36 cellular contexts compared by ENCODE assay signal in the genomic region with DNA sequence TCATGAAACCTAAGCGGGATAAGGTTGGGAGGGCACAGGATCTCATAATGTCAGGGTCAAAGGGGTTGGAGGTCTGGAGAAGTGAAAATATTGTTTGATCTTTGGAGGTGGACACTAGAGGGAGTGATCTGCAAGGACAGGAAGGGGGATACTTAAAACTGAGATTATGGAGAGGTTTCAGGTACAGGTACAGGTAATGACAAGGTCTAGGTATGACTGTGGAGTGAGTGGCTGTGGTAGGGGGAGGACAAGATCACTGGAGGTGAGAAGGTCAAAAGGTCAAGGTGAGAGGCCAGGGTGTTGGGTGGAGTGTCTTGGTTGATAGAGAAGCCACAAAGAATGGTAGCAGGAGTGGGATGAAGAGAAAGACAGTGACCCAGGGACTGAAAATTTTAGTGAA. TPM values are rescaled to one million over a fixed set of nuclear protein-coding genes. Genes with fewer than 3 reads are reported as not detected.
DNase-seq lines count a peak whose midpoint lies in the region; ATAC-seq and TF ChIP-seq lines count a peak whose summit lies in the region.
"Had no signal": no experiment of that assay in that cellular context is flagged by ENCODE, and none has a peak within 500 bp of the region (broad histone marks: within the 10 kb centered on the region; RNA-seq: fewer than 3 reads in every experiment).

No MANE protein-coding gene starts in this region.

- H3K4me3 ChIP-seq in HEK293 (ENCODE audit: low read depth, low read length) (no peak overlapping the region), foreskin fibroblast (ENCODE audit: low read depth in 1 of 2, low read length in 2 of 2) (no peak overlapping the region)
- H3K4me3 ChIP-seq: Peyer's patch, prostate gland had no signal

- no peak overlapping the region for H3K4me3 Mint-ChIP-seq in activated CD8-positive, alpha-beta T cell treated with anti-CD3 and anti-CD28 coated beads, Interleukin-2, amount 10 ng/mL, durations not matched to agents 7 days and 5 days
- H3K4me3 Mint-ChIP-seq in activated CD8-positive, alpha-beta T cell treated with anti-CD3 and anti-CD28 coated beads for 36 hours, result no peak overlapping the region
- H3K4me3 Mint-ChIP-seq in activated T-helper 1 cell treated with anti-CD3 and anti-CD28 coated beads, Interleukin-12 subunit alpha, Interleukin-12 subunit beta, Interleukin-2, Interleukin-4 antibody, amounts not matched to agents 30 ng/mL and 10 ng/mL and 1 ng/mL, durations not matched to agents 14 hours and 24 hours and 36 hours, result no peak overlapping the region
- H3K4me3 Mint-ChIP-seq in CD4-positive, alpha-beta T cell, result no peak overlapping the region
- H3K4me3 Mint-ChIP-seq: brain; natural killer cell treated with Interleukin-12 subunit alpha and Interleukin-12 subunit beta and Interleukin-15 and Interleukin-18, amount 100 ng/mL, for 72 hours had no signal

- no peaks in the 10 kb centered on the region for H3K36me3 Mint-ChIP-seq in activated CD8-positive, alpha-beta T cell treated with anti-CD3 and anti-CD28 coated beads, Interleukin-2, amount 10 ng/mL, durations not matched to agents 7 days and 5 days (ENCODE audit: low read depth)
- H3K36me3 Mint-ChIP-seq in activated CD8-positive, alpha-beta T cell treated with anti-CD3 and anti-CD28 coated beads for 36 hours (ENCODE audit: low read depth), result no peaks in the 10 kb centered on the region
- no peaks in the 10 kb centered on the region for H3K36me3 Mint-ChIP-seq in activated T-helper 1 cell treated with anti-CD3 and anti-CD28 coated beads, Interleukin-12 subunit alpha, Interleukin-12 subunit beta, Interleukin-2, Interleukin-4 antibody, amounts not matched to agents 30 ng/mL and 10 ng/mL and 1 ng/mL, durations not matched to agents 14 hours and 24 hours and 36 hours (ENCODE audit: low read depth)
- no peaks in the 10 kb centered on the region for H3K36me3 Mint-ChIP-seq in CD4-positive, alpha-beta T cell (ENCODE audit: low read depth)
- H3K36me3 Mint-ChIP-seq: brain; natural killer cell treated with Interleukin-12 subunit alpha and Interleukin-12 subunit beta and Interleukin-15 and Interleukin-18, amount 100 ng/mL, for 72 hours had no signal

- CTCF ChIA-PET in activated CD8-positive, alpha-beta T cell treated with anti-CD3 and anti-CD28 coated beads, Interleukin-2, amount 10 ng/mL, durations not matched to agents 7 days and 5 days (lab: Charles Lee), result no interaction called here
- CTCF ChIA-PET in activated CD8-positive, alpha-beta T cell treated with anti-CD3 and anti-CD28 coated beads for 36 hours (lab: Charles Lee), result no interaction called here
- CTCF ChIA-PET in HEK293 (lab: Yijun Ruan, JAX), result interaction anchor here (0.7 to 1.1 kb wide), 4 partner anchors 9 to 45 kb away, joined by 3 to 5 read pairs (median 4); no protein-coding TSS in a partner anchor
- CTCF ChIA-PET in CD4-positive, alpha-beta T cell (lab: Charles Lee), result no interaction called here

- H3K4me1 Mint-ChIP-seq in activated CD8-positive, alpha-beta T cell treated with anti-CD3 and anti-CD28 coated beads, Interleukin-2, amount 10 ng/mL, durations not matched to agents 7 days and 5 days (ENCODE audit: low read depth), result peaks cover 25% of the 10 kb centered on the region
- H3K4me1 Mint-ChIP-seq in activated CD8-positive, alpha-beta T cell treated with anti-CD3 and anti-CD28 coated beads for 36 hours (ENCODE audit: low read depth), result peaks cover 26% of the 10 kb centered on the region
- peaks cover 27% of the 10 kb centered on the region for H3K4me1 Mint-ChIP-seq in activated T-helper 1 cell treated with anti-CD3 and anti-CD28 coated beads, Interleukin-12 subunit alpha, Interleukin-12 subunit beta, Interleukin-2, Interleukin-4 antibody, amounts not matched to agents 30 ng/mL and 10 ng/mL and 1 ng/mL, durations not matched to agents 14 hours and 24 hours and 36 hours (ENCODE audit: low read depth)
- H3K4me1 Mint-ChIP-seq in CD4-positive, alpha-beta T cell (ENCODE audit: low read depth), result peaks cover 6% of the 10 kb centered on the region

- POLR2A ChIA-PET in activated CD8-positive, alpha-beta T cell treated with anti-CD3 and anti-CD28 coated beads, Interleukin-2, amount 10 ng/mL, durations not matched to agents 7 days and 5 days (lab: Charles Lee), result no interaction called here
- POLR2A ChIA-PET in activated CD8-positive, alpha-beta T cell treated with anti-CD3 and anti-CD28 coated beads for 36 hours (lab: Charles Lee), result no interaction called here
- POLR2A ChIA-PET in HEK293 (lab: Yijun Ruan, JAX), result no interaction called here
- POLR2A ChIA-PET in CD4-positive, alpha-beta T cell (lab: Charles Lee), result no interaction called here

- H3K27ac ChIP-seq in HEK293 (ENCODE audit: extremely low read depth, low read depth, low read length), result no peak overlapping the region
- no peak overlapping the region for H3K27ac ChIP-seq in CD4-positive, alpha-beta T cell (ENCODE audit: low read depth, low read length)
- H3K27ac ChIP-seq: HL-60, Peyer's patch, prostate gland, WERI-Rb-1 had no signal

- no peak for DNase-seq in activated CD8-positive, alpha-beta T cell treated with anti-CD3 and anti-CD28 coated beads, Interleukin-2, amount 10 ng/mL, durations not matched to agents 7 days and 5 days
- DNase-seq in activated CD8-positive, alpha-beta T cell treated with anti-CD3 and anti-CD28 coated beads for 36 hours, result no peak
- DNase-seq in activated T-helper 1 cell treated with anti-CD3 and anti-CD28 coated beads, Interleukin-12 subunit alpha, Interleukin-12 subunit beta, Interleukin-2, Interleukin-4 antibody, amounts not matched to agents 30 ng/mL and 10 ng/mL and 1 ng/mL, durations not matched to agents 14 hours and 24 hours and 36 hours (ENCODE audit: low spot score), result no peak
- no peak for DNase-seq in foreskin fibroblast
- no peak for DNase-seq in CD4-positive, alpha-beta T cell
- no peak for DNase-seq in HK-2 (ENCODE audit: unreplicated experiment)
- DNase-seq: 8988T; activated CD4-positive, alpha-beta T cell treated with anti-CD3 and anti-CD28 coated beads for 4 hours; activated CD8-positive, alpha-beta memory T cell treated with anti-CD3 and anti-CD28 coated beads for 24 hours; activated gamma-delta T cell treated with Interleukin-2 at 50 U/mL for 16 hours; activated T-cell treated with anti-CD3 and anti-CD28 coated beads, Interleukin-2, amount 50 U/mL, for 1 hour; C1 segment of cervical spinal cord; Caco-2; cerebellar nuclear complex; glutamatergic neuron; GOT3; NCI-H1417; NCI-H2029 treated with DMSO at 0.1 percent for 48 hours; NCI-H2227 treated with DMSO at 0.1 percent for 48 hours; NCI-H69; occipital lobe; Peyer's patch; SIG-M5; stimulated activated CD4-positive, alpha-beta T cell treated with anti-CD3 and anti-CD28 coated beads, Interleukin-2, amount 100 ng/mL, for 48 hours; SW 1271; T1000; trophoblast cell; WERI-Rb-1 had no signal

- H3K9me3 ChIP-seq in HEK293 (ENCODE audit: control insufficient read depth, insufficient read depth, low read depth, low read length), result no peaks in the 10 kb centered on the region
- no peaks in the 10 kb centered on the region for H3K9me3 ChIP-seq in CD4-positive, alpha-beta T cell (ENCODE audit: control insufficient read depth, low read length)
- H3K9me3 ChIP-seq: Caco-2, Peyer's patch, prostate gland had no signal

- no peaks in the 10 kb centered on the region for H3K27me3 Mint-ChIP-seq in activated CD8-positive, alpha-beta T cell treated with anti-CD3 and anti-CD28 coated beads, Interleukin-2, amount 10 ng/mL, durations not matched to agents 7 days and 5 days (ENCODE audit: low read depth)
- no peaks in the 10 kb centered on the region for H3K27me3 Mint-ChIP-seq in activated CD8-positive, alpha-beta T cell treated with anti-CD3 and anti-CD28 coated beads for 36 hours
- H3K27me3 Mint-ChIP-seq in activated T-helper 1 cell treated with anti-CD3 and anti-CD28 coated beads, Interleukin-12 subunit alpha, Interleukin-12 subunit beta, Interleukin-2, Interleukin-4 antibody, amounts not matched to agents 30 ng/mL and 10 ng/mL and 1 ng/mL, durations not matched to agents 14 hours and 24 hours and 36 hours (ENCODE audit: insufficient read depth), result peaks cover 15% of the 10 kb centered on the region
- no peaks in the 10 kb centered on the region for H3K27me3 Mint-ChIP-seq in CD4-positive, alpha-beta T cell

- no peak for TF ChIP-seq CTCF in activated CD8-positive, alpha-beta T cell treated with anti-CD3 and anti-CD28 coated beads for 36 hours (IDR thresholded peaks at IDR 0.05)
- TF ChIP-seq CTCF in HEK293 (tag by site-specific recombination; IDR thresholded peaks at IDR 0.05), result 0 out of 2 replicates have a peak, but pooled peaks have one; percentile 12
- TF ChIP-seq CTCF in foreskin fibroblast (IDR thresholded peaks at IDR 0.05; ENCODE audit: low read depth, low read length), result peak; percentile 5
- TF ChIP-seq CTCF in CD4-positive, alpha-beta T cell (IDR thresholded peaks at IDR 0.05), result no peak

- no peaks in the 10 kb centered on the region for H3K9me3 Mint-ChIP-seq in activated CD8-positive, alpha-beta T cell treated with anti-CD3 and anti-CD28 coated beads, Interleukin-2, amount 10 ng/mL, durations not matched to agents 7 days and 5 days (ENCODE audit: insufficient read depth)
- H3K9me3 Mint-ChIP-seq in activated CD8-positive, alpha-beta T cell treated with anti-CD3 and anti-CD28 coated beads for 36 hours, result no peaks in the 10 kb centered on the region
- H3K9me3 Mint-ChIP-seq in activated T-helper 1 cell treated with anti-CD3 and anti-CD28 coated beads, Interleukin-12 subunit alpha, Interleukin-12 subunit beta, Interleukin-2, Interleukin-4 antibody, amounts not matched to agents 30 ng/mL and 10 ng/mL and 1 ng/mL, durations not matched to agents 14 hours and 24 hours and 36 hours, result no peaks in the 10 kb centered on the region
- H3K9me3 Mint-ChIP-seq in CD4-positive, alpha-beta T cell, result no peaks in the 10 kb centered on the region
- H3K9me3 Mint-ChIP-seq: brain; natural killer cell treated with Interleukin-12 subunit alpha and Interleukin-12 subunit beta and Interleukin-15 and Interleukin-18, amount 100 ng/mL, for 72 hours had no signal

- intact Hi-C loops in activated CD8-positive, alpha-beta T cell treated with anti-CD3 and anti-CD28 coated beads for 36 hours (cut with micrococcal nuclease), result loop anchor here (10.0 kb wide), 1 partner anchor 154 kb away; no protein-coding TSS in a partner anchor
- intact Hi-C loops in activated T-helper 1 cell treated with anti-CD3 and anti-CD28 coated beads, Interleukin-12 subunit alpha, Interleukin-12 subunit beta, Interleukin-2, Interleukin-4 antibody, amounts not matched to agents 30 ng/mL and 10 ng/mL and 1 ng/mL, durations not matched to agents 14 hours and 24 hours and 36 hours (cut with micrococcal nuclease), result no loop called here
- intact Hi-C loops in CD4-positive, alpha-beta T cell (cut with DNase I, micrococcal nuclease), result loop anchor here in 1 of 2 experiments (5.0 kb wide), 2 partner anchors 38 to 123 kb away; no protein-coding TSS in a partner anchor

- ATAC-seq in activated CD8-positive, alpha-beta T cell treated with anti-CD3 and anti-CD28 coated beads, Interleukin-2, amount 10 ng/mL, durations not matched to agents 7 days and 5 days, result no peak
- ATAC-seq in activated CD8-positive, alpha-beta T cell treated with anti-CD3 and anti-CD28 coated beads for 36 hours, result no peak
- ATAC-seq in CD4-positive, alpha-beta T cell (ENCODE audit: poor library complexity), result no peak
- no peak for ATAC-seq in GM21737 (IDR thresholded peaks at IDR 0.05; ENCODE audit: unreplicated experiment)
- ATAC-seq: left lobe of liver; natural killer cell treated with Interleukin-12 subunit alpha and Interleukin-12 subunit beta and Interleukin-15 and Interleukin-18, amount 100 ng/mL, for 72 hours; sciatic nerve had no signal

- peak overlapping the region; percentile 16 for H3K27ac Mint-ChIP-seq in activated CD8-positive, alpha-beta T cell treated with anti-CD3 and anti-CD28 coated beads, Interleukin-2, amount 10 ng/mL, durations not matched to agents 7 days and 5 days
- H3K27ac Mint-ChIP-seq in activated CD8-positive, alpha-beta T cell treated with anti-CD3 and anti-CD28 coated beads for 36 hours, result no peak overlapping the region
- H3K27ac Mint-ChIP-seq in activated T-helper 1 cell treated with anti-CD3 and anti-CD28 coated beads, Interleukin-12 subunit alpha, Interleukin-12 subunit beta, Interleukin-2, Interleukin-4 antibody, amounts not matched to agents 30 ng/mL and 10 ng/mL and 1 ng/mL, durations not matched to agents 14 hours and 24 hours and 36 hours, result peak overlapping the region; percentile 54
- no peak overlapping the region for H3K27ac Mint-ChIP-seq in CD4-positive, alpha-beta T cell
- H3K27ac Mint-ChIP-seq: brain had no signal

- no peaks in the 10 kb centered on the region for H3K27me3 ChIP-seq in CD4-positive, alpha-beta T cell (ENCODE audit: control insufficient read depth, insufficient read depth, low read length)
- H3K27me3 ChIP-seq: Peyer's patch had no signal

- H3K36me3 ChIP-seq in HEK293 (ENCODE audit: control insufficient read depth in 2 of 2, insufficient read depth in 1 of 2, low read length in 2 of 2), result no peaks in the 10 kb centered on the region
- H3K36me3 ChIP-seq: Peyer's patch, prostate gland, WERI-Rb-1 had no signal

- no peaks in the 10 kb centered on the region for H3K4me1 ChIP-seq in HEK293 (ENCODE audit: control insufficient read depth, insufficient read depth, low read length)
- H3K4me1 ChIP-seq: Caco-2, Peyer's patch, prostate gland had no signal

RNA-seq across cellular contexts. Expression of a gene that starts 16.8 kb away (rescaled TPM):
- under 1 TPM; 0.44 to 0.55 TPM for total RNA-seq in activated CD8-positive, alpha-beta T cell treated with anti-CD3 and anti-CD28 coated beads, Interleukin-2, amount 10 ng/mL, durations not matched to agents 7 days and 5 days
- 1 to 10 TPM; 1.2 to 1.3 TPM for total RNA-seq in activated CD8-positive, alpha-beta T cell treated with anti-CD3 and anti-CD28 coated beads for 36 hours
- 0.66 and 0.73 TPM in 2 replicates for total RNA-seq in activated T-helper 1 cell treated with anti-CD3 and anti-CD28 coated beads, Interleukin-12 subunit alpha, Interleukin-12 subunit beta, Interleukin-2, Interleukin-4 antibody, amounts not matched to agents 30 ng/mL and 10 ng/mL and 1 ng/mL, durations not matched to agents 14 hours and 24 hours and 36 hours
- total RNA-seq in CD4-positive, alpha-beta T cell, result under 1 TPM; 0.47 to 0.53 TPM

RNA-seq across cellular contexts. Expression of a gene that starts 48.2 kb away (rescaled TPM):
- total RNA-seq in activated CD8-positive, alpha-beta T cell treated with anti-CD3 and anti-CD28 coated beads, Interleukin-2, amount 10 ng/mL, durations not matched to agents 7 days and 5 days, result 100 to 1,000 TPM; 216 to 223 TPM
- total RNA-seq in activated CD8-positive, alpha-beta T cell treated with anti-CD3 and anti-CD28 coated beads for 36 hours, result 10 to 100 TPM; 67.8 to 68.7 TPM
- 82.5 and 84.7 TPM in 2 replicates for total RNA-seq in activated T-helper 1 cell treated with anti-CD3 and anti-CD28 coated beads, Interleukin-12 subunit alpha, Interleukin-12 subunit beta, Interleukin-2, Interleukin-4 antibody, amounts not matched to agents 30 ng/mL and 10 ng/mL and 1 ng/mL, durations not matched to agents 14 hours and 24 hours and 36 hours
- total RNA-seq in CD4-positive, alpha-beta T cell, result 100 to 1,000 TPM; 190 to 202 TPM

RNA-seq across cellular contexts. Expression of a gene that starts 50.7 kb away (rescaled TPM):
- total RNA-seq in activated CD8-positive, alpha-beta T cell treated with anti-CD3 and anti-CD28 coated beads, Interleukin-2, amount 10 ng/mL, durations not matched to agents 7 days and 5 days, result 10 to 100 TPM; 60.5 to 68.5 TPM
- 10 to 100 TPM; 59.6 to 64.2 TPM for total RNA-seq in activated CD8-positive, alpha-beta T cell treated with anti-CD3 and anti-CD28 coated beads for 36 hours
- total RNA-seq in activated T-helper 1 cell treated with anti-CD3 and anti-CD28 coated beads, Interleukin-12 subunit alpha, Interleukin-12 subunit beta, Interleukin-2, Interleukin-4 antibody, amounts not matched to agents 30 ng/mL and 10 ng/mL and 1 ng/mL, durations not matched to agents 14 hours and 24 hours and 36 hours, result 91.9 and 94.0 TPM in 2 replicates
- 10 to 100 TPM; 62.0 to 65.6 TPM for total RNA-seq in CD4-positive, alpha-beta T cell

RNA-seq across cellular contexts. Expression of a gene that starts 56.6 kb away (rescaled TPM):
- 10 to 100 TPM; 27.8 to 29.9 TPM for total RNA-seq in activated CD8-positive, alpha-beta T cell treated with anti-CD3 and anti-CD28 coated beads, Interleukin-2, amount 10 ng/mL, durations not matched to agents 7 days and 5 days
- 10 to 100 TPM; 15.5 to 16.4 TPM for total RNA-seq in activated CD8-positive, alpha-beta T cell treated with anti-CD3 and anti-CD28 coated beads for 36 hours
- total RNA-seq in activated T-helper 1 cell treated with anti-CD3 and anti-CD28 coated beads, Interleukin-12 subunit alpha, Interleukin-12 subunit beta, Interleukin-2, Interleukin-4 antibody, amounts not matched to agents 30 ng/mL and 10 ng/mL and 1 ng/mL, durations not matched to agents 14 hours and 24 hours and 36 hours, result 19.6 and 20.2 TPM in 2 replicates
- total RNA-seq in CD4-positive, alpha-beta T cell, result 10 to 100 TPM; 23.5 to 27.0 TPM

Comparison
In these comparisons a context has a peak if more than half of its experiments do, and no peak if none do; other contexts are left out.
1. H3K27ac Mint-ChIP-seq: peak in activated CD8-positive, alpha-beta T cell treated with anti-CD3 and anti-CD28 coated beads, Interleukin-2, amount 10 ng/mL, durations not matched to agents 7 days and 5 days (single experiment) and activated T-helper 1 cell treated with anti-CD3 and anti-CD28 coated beads, Interleukin-12 subunit alpha, Interleukin-12 subunit beta, Interleukin-2, Interleukin-4 antibody, amounts not matched to agents 30 ng/mL and 10 ng/mL and 1 ng/mL, durations not matched to agents 14 hours and 24 hours and 36 hours (single experiment); none in activated CD8-positive, alpha-beta T cell treated with anti-CD3 and anti-CD28 coated beads for 36 hours (single experiment) and CD4-positive, alpha-beta T cell (single experiment).
2. CTCF ChIP-seq: peak in HEK293 (single experiment) and foreskin fibroblast (single experiment); none in activated CD8-positive, alpha-beta T cell treated with anti-CD3 and anti-CD28 coated beads for 36 hours (single experiment) and CD4-positive, alpha-beta T cell (single experiment).